Comparison of ENCODE assay signal across 19 cellular contexts in the genomic region with DNA sequence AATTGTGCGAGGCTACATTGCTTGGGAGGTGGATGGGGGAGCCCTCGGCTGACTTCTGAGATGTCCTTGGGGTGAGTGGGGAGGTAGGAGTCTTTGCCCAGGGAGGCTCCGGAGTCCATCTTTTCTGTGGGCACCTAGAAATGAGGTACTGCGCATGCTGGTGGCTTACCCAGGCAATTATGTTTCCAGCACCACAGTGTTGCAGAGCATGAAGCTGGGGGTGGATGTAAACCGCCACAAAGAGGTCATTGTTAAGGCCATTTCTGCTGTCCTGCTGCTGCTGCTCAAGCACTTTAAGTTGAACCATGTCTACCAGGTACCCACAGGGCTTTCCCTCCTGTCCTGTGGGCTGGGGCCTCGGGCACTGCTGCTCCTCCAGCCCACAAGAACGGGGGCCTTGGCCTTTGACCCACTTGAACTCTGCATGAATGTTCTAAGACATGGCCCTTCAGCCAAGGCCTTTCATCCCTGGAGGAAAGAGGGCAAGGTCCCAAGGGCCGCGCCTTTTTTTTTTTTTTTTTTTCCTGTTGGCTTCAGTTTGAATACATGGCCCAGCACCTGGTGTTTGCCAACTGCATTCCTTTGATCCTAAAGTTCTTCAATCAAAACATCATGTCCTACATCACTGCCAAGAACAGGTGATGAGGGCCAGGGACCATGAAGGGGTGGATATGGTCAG. TPM values are rescaled to one million over a fixed set of nuclear protein-coding genes. Genes with fewer than 3 reads are reported as not detected.
A peak's percentile ranks its signal among the peaks of the same experiment; 100 is the strongest.
DNase-seq lines count a peak whose midpoint lies in the region; ATAC-seq and TF ChIP-seq lines count a peak whose summit lies in the region.
"Had no signal": no experiment of that assay in that cellular context is flagged by ENCODE, and none has a peak within 500 bp of the region (broad histone marks: within the 10 kb centered on the region; RNA-seq: fewer than 3 reads in every experiment).

No MANE protein-coding gene starts in this region.

- no peaks in the 10 kb centered on the region for H3K9me3 ChIP-seq in breast epithelium
- no peaks in the 10 kb centered on the region for H3K9me3 ChIP-seq in mesenchymal stem cell (ENCODE audit: control insufficient read depth, low read length)
- H3K9me3 ChIP-seq in esophagus squamous epithelium = no peaks in the 10 kb centered on the region
- H3K9me3 ChIP-seq in naive thymus-derived CD4-positive, alpha-beta T cell (ENCODE audit: control insufficient read depth in 2 of 3, low read length in 3 of 3) = no peaks in the 10 kb centered on the region

- intact Hi-C loops in breast epithelium (cut with DNase I; ENCODE audit: low total_unique reads) (no loop called here), esophagus squamous epithelium (cut with DNase I) (no loop called here)
- intact Hi-C loops in naive thymus-derived CD4-positive, alpha-beta T cell (cut with micrococcal nuclease) = no loop called here

- DNase-seq in DMS53 treated with DMSO at 0.1 percent for 48 hours (lab: John Stamatoyannopoulos, UW; ENCODE audit: unreplicated experiment) = peak; percentile 47
- peak in 1 of 2 donors; percentile 38 for DNase-seq in breast epithelium (ENCODE audit: low spot score in 2 of 2)
- DNase-seq in mesenchymal stem cell = no peak
- DNase-seq in superior temporal gyrus (ENCODE audit: extremely low spot score) = peak; percentile 64
- DNase-seq in esophagus squamous epithelium (lab: John Stamatoyannopoulos, UW) = no peak
- no peak for DNase-seq in naive thymus-derived CD4-positive, alpha-beta T cell
- DNase-seq: activated CD4-positive, alpha-beta T cell treated with anti-CD3 and anti-CD28 coated beads, Interleukin-2, amount 10 ng/mL, durations not matched to agents 24 days and 14 days; activated CD8-positive, alpha-beta memory T cell treated with anti-CD3 and anti-CD28 coated beads, Interleukin-2, amount 50 U/mL, for 4 hours; effector memory CD8-positive, alpha-beta T cell; glutamatergic neuron; NCI-H2081; NCI-H510A; stimulated activated CD4-positive, alpha-beta T cell treated with anti-CD3 and anti-CD28 coated beads, Interleukin-4, amount 100 ng/mL, for 1 hour had no signal

- H3K9ac ChIP-seq in mesenchymal stem cell (ENCODE audit: low read length) = peak overlapping the region; percentile 72
- H3K9ac ChIP-seq: KMS-11 had no signal

- no peak overlapping the region for H2BK12ac ChIP-seq in mesenchymal stem cell (ENCODE audit: low read length in 2 of 2)

- no peak overlapping the region for H3K4me3 ChIP-seq in breast epithelium
- no peak overlapping the region for H3K4me3 ChIP-seq in mesenchymal stem cell (ENCODE audit: insufficient read depth in 1 of 2, low read depth in 1 of 2, low read length in 2 of 2)
- no peak overlapping the region for H3K4me3 ChIP-seq in esophagus squamous epithelium
- no peak overlapping the region for H3K4me3 ChIP-seq in naive thymus-derived CD4-positive, alpha-beta T cell (ENCODE audit: low read length)
- H3K4me3 ChIP-seq: lung had no signal

- no peak for TF ChIP-seq CTCF in breast epithelium (IDR thresholded peaks at IDR 0.05)
- no peak for TF ChIP-seq CTCF in esophagus squamous epithelium (IDR thresholded peaks at IDR 0.05)

- H2AFZ ChIP-seq in mesenchymal stem cell (ENCODE audit: low read depth, low read length) = no peak overlapping the region

- H3K14ac ChIP-seq in mesenchymal stem cell (ENCODE audit: low read length in 2 of 2) = no peak overlapping the region

- H2BK120ac ChIP-seq in mesenchymal stem cell (ENCODE audit: low read depth, low read length) = no peak overlapping the region

- H3K79me1 ChIP-seq in mesenchymal stem cell (replicated peaks; ENCODE audit: low read length, poor library complexity, severe bottlenecking) = peaks cover 21% of the 10 kb centered on the region

- 98% methylated on average over 9 of the region's 9 CpGs for WGBS in mesenchymal stem cell
- WGBS in esophagus squamous epithelium, 2 donors = 64 to 71% methylated on average over 9 of the region's 9 CpGs

- H3K4me1 ChIP-seq in breast epithelium (peaks cover 0 to 10% of the 10 kb centered on the region in 2 donors), mesenchymal stem cell (ENCODE audit: control insufficient read depth, insufficient read depth, low read depth, low read length) (peaks cover 2% of the 10 kb centered on the region), esophagus squamous epithelium (peaks cover 0 to 23% (median 14%) of the 10 kb centered on the region in 3 donors)
- no peaks in the 10 kb centered on the region for H3K4me1 ChIP-seq in naive thymus-derived CD4-positive, alpha-beta T cell (ENCODE audit: control insufficient read depth in 2 of 2, insufficient read depth in 2 of 2, low read length in 2 of 2)

- TF ChIP-seq POLR2A in breast epithelium (IDR thresholded peaks at IDR 0.05) (no peak), esophagus squamous epithelium (IDR thresholded peaks at IDR 0.05) (no peak)

- POLR2A ChIA-PET in naive thymus-derived CD4-positive, alpha-beta T cell (lab: Charles Lee) = no interaction called here

- no peak for ATAC-seq in HG03439 (IDR thresholded peaks at IDR 0.05; ENCODE audit: unreplicated experiment)
- no peak for ATAC-seq in naive thymus-derived CD4-positive, alpha-beta T cell
- ATAC-seq: effector memory CD8-positive, alpha-beta T cell; natural killer cell treated with Interleukin-12 subunit alpha and Interleukin-12 subunit beta and Interleukin-15 and Interleukin-18, amount 100 ng/mL, for 72 hours had no signal

- no peaks in the 10 kb centered on the region for H3K27me3 ChIP-seq in breast epithelium
- no peaks in the 10 kb centered on the region for H3K27me3 ChIP-seq in mesenchymal stem cell (ENCODE audit: control insufficient read depth in 1 of 2, insufficient read depth in 1 of 2, low read length in 2 of 2)
- H3K27me3 ChIP-seq in esophagus squamous epithelium = no peaks in the 10 kb centered on the region
- H3K27me3 ChIP-seq in naive thymus-derived CD4-positive, alpha-beta T cell (ENCODE audit: control insufficient read depth in 2 of 2, insufficient read depth in 2 of 2, low read length in 2 of 2) = no peaks in the 10 kb centered on the region

- CTCF ChIA-PET in naive thymus-derived CD4-positive, alpha-beta T cell (lab: Charles Lee) = no interaction called here

- H3K23ac ChIP-seq in mesenchymal stem cell (ENCODE audit: low read length in 2 of 2) = no peak overlapping the region

- H3K36me3 Mint-ChIP-seq in naive thymus-derived CD4-positive, alpha-beta T cell = peaks cover 18 to 67% (median 28%) of the 10 kb centered on the region in 5 donors

- peak overlapping the region; percentile 51 for H3K27ac ChIP-seq in breast epithelium
- H3K27ac ChIP-seq in mesenchymal stem cell (ENCODE audit: low read length, poor library complexity, severe bottlenecking) = no peak overlapping the region
- no peak overlapping the region for H3K27ac ChIP-seq in esophagus squamous epithelium
- no peak overlapping the region for H3K27ac ChIP-seq in naive thymus-derived CD4-positive, alpha-beta T cell (ENCODE audit: low read depth, low read length)
- H3K27ac ChIP-seq: KMS-11 had no signal

- no peak overlapping the region for H4K91ac ChIP-seq in mesenchymal stem cell (ENCODE audit: low read length)

- H3K27ac Mint-ChIP-seq in naive thymus-derived CD4-positive, alpha-beta T cell = peak overlapping the region in 2 of 9 donors; percentile 33 to 79
- H3K27ac Mint-ChIP-seq: activated CD4-positive, alpha-beta T cell treated with anti-CD3 and anti-CD28 coated beads, Interleukin-2, amount 10 ng/mL, durations not matched to agents 24 days and 14 days; natural killer cell treated with Interleukin-12 subunit alpha and Interleukin-12 subunit beta and Interleukin-15 and Interleukin-18, amount 100 ng/mL, for 72 hours had no signal

- H3K9me3 Mint-ChIP-seq in naive thymus-derived CD4-positive, alpha-beta T cell = no peaks in the 10 kb centered on the region
- H3K9me3 Mint-ChIP-seq: activated CD4-positive, alpha-beta T cell treated with anti-CD3 and anti-CD28 coated beads, Interleukin-2, amount 10 ng/mL, durations not matched to agents 24 days and 14 days; effector memory CD8-positive, alpha-beta T cell; natural killer cell treated with Interleukin-12 subunit alpha and Interleukin-12 subunit beta and Interleukin-15 and Interleukin-18, amount 100 ng/mL, for 72 hours had no signal

- H3K4me2 ChIP-seq in mesenchymal stem cell (ENCODE audit: low read length, poor library complexity, severe bottlenecking) = no peak overlapping the region
- H3K4me2 ChIP-seq: KMS-11 had no signal

- H3K18ac ChIP-seq in mesenchymal stem cell (ENCODE audit: low read depth in 1 of 2, low read length in 2 of 2) = no peak overlapping the region

- H3K4me1 Mint-ChIP-seq in naive thymus-derived CD4-positive, alpha-beta T cell = peaks cover 0 to 16% (median 4%) of the 10 kb centered on the region in 7 donors
- H3K4me1 Mint-ChIP-seq: activated CD4-positive, alpha-beta T cell treated with anti-CD3 and anti-CD28 coated beads, Interleukin-2, amount 10 ng/mL, durations not matched to agents 24 days and 14 days had no signal

- no peak overlapping the region for H2BK15ac ChIP-seq in mesenchymal stem cell (ENCODE audit: low read depth, poor library complexity, severe bottlenecking)

- no peak overlapping the region for H3K4me3 Mint-ChIP-seq in naive thymus-derived CD4-positive, alpha-beta T cell
- H3K4me3 Mint-ChIP-seq: activated CD4-positive, alpha-beta T cell treated with anti-CD3 and anti-CD28 coated beads, Interleukin-2, amount 10 ng/mL, durations not matched to agents 24 days and 14 days; effector memory CD8-positive, alpha-beta T cell; natural killer cell treated with Interleukin-12 subunit alpha and Interleukin-12 subunit beta and Interleukin-15 and Interleukin-18, amount 100 ng/mL, for 72 hours had no signal

- H2BK5ac ChIP-seq in mesenchymal stem cell (ENCODE audit: low read depth, low read length, poor library complexity, severe bottlenecking) = no peak overlapping the region

- H3K36me3 ChIP-seq in breast epithelium (peaks cover 13% of the 10 kb centered on the region), mesenchymal stem cell (ENCODE audit: control insufficient read depth in 1 of 2, insufficient read depth in 2 of 2, low read depth in 1 of 2, low read length in 2 of 2) (peaks cover 78 to 96% of the 10 kb centered on the region in 2 experiments), esophagus squamous epithelium (peaks cover 35 to 100% (median 70%) of the 10 kb centered on the region in 3 donors)
- peaks cover 20 to 99% (median 34%) of the 10 kb centered on the region in 3 experiments for H3K36me3 ChIP-seq in naive thymus-derived CD4-positive, alpha-beta T cell (ENCODE audit: control insufficient read depth in 2 of 3, insufficient read depth in 3 of 3, low read length in 3 of 3)

- H2AK5ac ChIP-seq in mesenchymal stem cell (ENCODE audit: low read length, severe bottlenecking) = no peak overlapping the region

- no peak overlapping the region for H4K8ac ChIP-seq in mesenchymal stem cell (ENCODE audit: low read length)

- H3K4ac ChIP-seq in mesenchymal stem cell (ENCODE audit: low read depth in 1 of 2, low read length in 2 of 2) = no peak overlapping the region

- H3K27me3 Mint-ChIP-seq in naive thymus-derived CD4-positive, alpha-beta T cell = no peaks in the 10 kb centered on the region
- H3K27me3 Mint-ChIP-seq: activated CD4-positive, alpha-beta T cell treated with anti-CD3 and anti-CD28 coated beads, Interleukin-2, amount 10 ng/mL, durations not matched to agents 24 days and 14 days; effector memory CD8-positive, alpha-beta T cell; natural killer cell treated with Interleukin-12 subunit alpha and Interleukin-12 subunit beta and Interleukin-15 and Interleukin-18, amount 100 ng/mL, for 72 hours had no signal

RNA-seq across cellular contexts. Expression of gene STRIP1, which starts 14.6 kb away (rescaled TPM):
- 10 to 100 TPM; 35.7 to 59.0 (median 56.6) TPM for total RNA-seq in breast epithelium
- polyA plus RNA-seq in mesenchymal stem cell (2013, experiment 1 of 2) = 19.9 TPM
- 19.7 TPM for polyA plus RNA-seq in mesenchymal stem cell (2013, experiment 2 of 2)
- 10 to 100 TPM; 25.9 to 44.4 (median 34.8) TPM for total RNA-seq in esophagus squamous epithelium
- 10 to 100 TPM; 42.4 to 83.9 (median 70.7) TPM for total RNA-seq in naive thymus-derived CD4-positive, alpha-beta T cell
- 10 to 100 TPM; 21.4 to 35.2 TPM for polyA plus RNA-seq in naive thymus-derived CD4-positive, alpha-beta T cell

RNA-seq across cellular contexts. Expression of gene ALX3, which starts 21.4 kb away (rescaled TPM):
- under 1 TPM; 0.44 to 0.80 (median 0.66) TPM for total RNA-seq in breast epithelium
- not detected for polyA plus RNA-seq in mesenchymal stem cell (2013, experiment 1 of 2)
- not detected for polyA plus RNA-seq in mesenchymal stem cell (2013, experiment 2 of 2)
- total RNA-seq in esophagus squamous epithelium = under 1 TPM in 1 of 4 donors, not detected in 3; 0.57 TPM
- not detected for total RNA-seq in naive thymus-derived CD4-positive, alpha-beta T cell
- not detected for polyA plus RNA-seq in naive thymus-derived CD4-positive, alpha-beta T cell
- total RNA-seq: activated CD4-positive, alpha-beta T cell treated with anti-CD3 and anti-CD28 coated beads, Interleukin-2, amount 10 ng/mL, durations not matched to agents 24 days and 14 days; HT-29; lung; natural killer cell treated with Interleukin-12 subunit alpha and Interleukin-12 subunit beta and Interleukin-15 and Interleukin-18, amount 100 ng/mL, for 72 hours; posterior vena cava had no signal

Comparison
In these comparisons a context has a peak if more than half of its experiments do, and no peak if none do; other contexts are left out.
1. DNase-seq: peak in DMS53 treated with DMSO at 0.1 percent for 48 hours (single experiment) and superior temporal gyrus (single experiment); none in mesenchymal stem cell (single experiment), esophagus squamous epithelium (single experiment) and naive thymus-derived CD4-positive, alpha-beta T cell (0 of 9).
2. H3K27ac ChIP-seq: peak in breast epithelium (2 of 2); none in mesenchymal stem cell (single experiment), esophagus squamous epithelium (0 of 4) and naive thymus-derived CD4-positive, alpha-beta T cell (single experiment).